In genomic region chr17:65472602-65473001, GRCh38 we compare ENCODE assay signal across 11 cellular contexts.
A peak's percentile ranks its signal among the peaks of the same experiment; 100 is the strongest.
DNase-seq lines count a peak whose midpoint lies in the region; ATAC-seq and TF ChIP-seq lines count a peak whose summit lies in the region.
"Had no signal": no experiment of that assay in that cellular context is flagged by ENCODE, and none has a peak within 500 bp of the region (broad histone marks: within the 10 kb centered on the region; RNA-seq: fewer than 3 reads in every experiment).

No MANE protein-coding gene starts in this region.

- intact Hi-C loops in Right ventricle myocardium inferior (cut with DNase I) = no loop called here
- intact Hi-C loops in cardiac septum (cut with DNase I) = no loop called here
- intact Hi-C loops in Right ventricle myocardium superior (cut with DNase I) = no loop called here

- peak; percentile 60 for ATAC-seq in Right ventricle myocardium inferior
- ATAC-seq in Right ventricle myocardium superior (ENCODE audit: poor library complexity) = peak; percentile 63
- ATAC-seq in omental fat pad (ENCODE audit: low FRiP score) = peak; percentile 91
- ATAC-seq in HG03342 (IDR thresholded peaks at IDR 0.05; ENCODE audit: unreplicated experiment) = no peak
- ATAC-seq: natural killer cell had no signal

- DNase-seq in Right ventricle myocardium inferior (ENCODE audit: missing footprints) (no peak), cardiac septum (ENCODE audit: low spot score) (no peak), Right ventricle myocardium superior (no peak), omental fat pad (ENCODE audit: low spot score) (no peak), NCI-H1105 (lab: John Stamatoyannopoulos, UW) (no peak), NOMO-1 (lab: John Stamatoyannopoulos, UW; ENCODE audit: unreplicated experiment in 2 of 2) (no peak), COR-L47 (lab: John Stamatoyannopoulos, UW) (no peak)
- DNase-seq: activated CD4-positive, alpha-beta T cell treated with anti-CD3 and anti-CD28 coated beads for 4 hours; brain microvascular endothelial cell; natural killer cell had no signal

- TF ChIP-seq CTCF in omental fat pad (IDR thresholded peaks at IDR 0.05) = no peak
